Comparison of ENCODE assay signal across 20 cellular contexts in the genomic region with DNA sequence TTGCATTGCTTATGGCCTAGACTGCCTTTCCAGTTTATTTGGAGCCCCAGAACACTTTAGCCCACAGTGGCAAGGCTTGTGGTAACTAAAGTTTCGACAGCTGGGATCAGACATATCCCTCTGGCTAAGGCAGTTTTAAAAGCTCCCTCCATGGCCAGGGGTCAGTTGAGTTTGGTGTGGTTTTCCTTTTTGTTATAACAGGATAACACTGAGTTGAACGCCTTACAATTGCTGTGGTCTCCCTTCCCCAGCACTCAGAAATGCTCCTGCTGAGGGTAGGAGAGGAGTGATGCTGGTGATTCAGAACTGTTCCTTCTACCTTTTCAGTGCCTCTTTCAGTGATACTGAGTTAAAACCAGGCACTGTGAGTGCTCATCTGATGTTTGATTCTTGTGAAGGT.
DNase-seq lines count a peak whose midpoint lies in the region; ATAC-seq and TF ChIP-seq lines count a peak whose summit lies in the region.
"Had no signal": no experiment of that assay in that cellular context is flagged by ENCODE, and none has a peak within 500 bp of the region (broad histone marks: within the 10 kb centered on the region; RNA-seq: fewer than 3 reads in every experiment).

No MANE protein-coding gene starts in this region.

- peak overlapping the region; percentile 15 for H2AK5ac ChIP-seq in IMR-90 (ENCODE audit: low read depth, low read length)

- no peak overlapping the region for H3K4me3 ChIP-seq in IMR-90 (ENCODE audit: insufficient read depth, low read depth, low read length)

- no peak overlapping the region for H4K91ac ChIP-seq in IMR-90 (ENCODE audit: insufficient read depth, low read depth, low read length)

- H3K27ac Mint-ChIP-seq in WTC11, result no peak overlapping the region
- H3K27ac Mint-ChIP-seq: CD14-positive monocyte; CD8-positive, alpha-beta memory T cell; IgD-negative memory B cell had no signal

- no peaks in the 10 kb centered on the region; the same call in 1 of the 2 replicates for H4K20me1 ChIP-seq in IMR-90 (ENCODE audit: insufficient read depth, low read length)

- CTCF ChIA-PET in IMR-90 (lab: Yijun Ruan, JAX) (no interaction called here), WTC11 (lab: Charles Lee) (no interaction called here)

- no peak for ATAC-seq in IMR-90 (ENCODE audit: low read depth)
- peak; percentile 46 for ATAC-seq in WTC11
- ATAC-seq in HG02840 (IDR thresholded peaks at IDR 0.05; ENCODE audit: low FRiP score, unreplicated experiment), result no peak
- ATAC-seq in HG02642 (IDR thresholded peaks at IDR 0.05; ENCODE audit: poor library complexity, unreplicated experiment), result no peak
- ATAC-seq: SK-N-SH treated with all-trans-retinoic acid at 6 μM for 48 hours had no signal

- no peak overlapping the region for H3K27ac ChIP-seq in IMR-90 (ENCODE audit: insufficient read depth, low read length)

- no peak overlapping the region for H2BK5ac ChIP-seq in IMR-90 (ENCODE audit: low read depth, low read length, poor library complexity, severe bottlenecking)

- DNase-seq in IMR-90 (no peak), WTC11 (ENCODE audit: low spot score) (no peak), myocyte (ENCODE audit: low read depth) (peak; percentile 80), NCI-H2107 treated with DMSO at 0.1 percent for 48 hours (lab: John Stamatoyannopoulos, UW; ENCODE audit: unreplicated experiment) (no peak), AG08396 (ENCODE audit: low spot score) (no peak)
- DNase-seq: BE2C; CD8-positive, alpha-beta memory T cell; DMS 273 treated with DMSO at 0.1 percent for 48 hours; DND-41; NCI-H1105; NCI-H1436 treated with DMSO at 0.1 percent for 48 hours; NCI-H187 treated with DMSO at 0.1 percent for 48 hours; NCI-H446; NCI-H524 treated with DMSO at 0.1 percent for 48 hours; NCI-H774 had no signal

- TF ChIP-seq CTCF in IMR-90 (conservative IDR thresholded peaks at IDR 0.05; ENCODE audit: low read depth, low read length) (no peak), WTC11 (IDR thresholded peaks at IDR 0.05) (no peak)

- intact Hi-C loops in IMR-90 (cut with micrococcal nuclease), result no loop called here

- BruUV-seq in IMR-90 (replicated peaks; lab: Mats Ljungman, UMichigan), result no TSS peak

- H4K5ac ChIP-seq in IMR-90 (ENCODE audit: low read depth, low read length), result no peak overlapping the region

- peaks cover 24% of the 10 kb centered on the region for H3K9me3 Mint-ChIP-seq in WTC11

- H3K4me1 ChIP-seq in IMR-90 (ENCODE audit: control insufficient read depth, insufficient read depth, low read length), result peaks cover 4% of the 10 kb centered on the region; the same call in 1 of the 2 replicates
- H3K4me1 ChIP-seq: BE2C had no signal

- H2AFZ ChIP-seq in IMR-90 (replicated peaks; ENCODE audit: low read length, poor library complexity), result no peak overlapping the region

- H2BK15ac ChIP-seq in IMR-90 (ENCODE audit: low read depth, low read length), result peak overlapping the region; percentile 40; the same call in 1 of the 3 replicates

- TF ChIP-seq RAD21 in IMR-90 (IDR thresholded peaks at IDR 0.05; ENCODE audit: low read length), result no peak

- no peak overlapping the region for H3K9ac ChIP-seq in IMR-90 (ENCODE audit: low read depth, low read length)

- no peak overlapping the region for H3K4me3 Mint-ChIP-seq in WTC11
- H3K4me3 Mint-ChIP-seq: CD14-positive monocyte; CD8-positive, alpha-beta memory T cell; IgD-negative memory B cell had no signal

- POLR2A ChIA-PET in IMR-90 (lab: Charles Lee; ENCODE audit: unreplicated experiment) (no interaction called here), WTC11 (lab: Charles Lee) (interaction anchor here (1.1 kb wide), 1 partner anchor 182 kb away, joined by 3 read pairs; no protein-coding TSS in a partner anchor)

- no peak overlapping the region for H3K18ac ChIP-seq in IMR-90 (ENCODE audit: low read depth, low read length)

- peak overlapping the region; percentile 82 for H3K14ac ChIP-seq in IMR-90 (replicated peaks; ENCODE audit: low read depth, low read length)

- TF ChIP-seq POLR2A in IMR-90 (IDR thresholded peaks at IDR 0.05; ENCODE audit: low read depth, low read length), result no peak

- no CpG with 5 or more reads among the region's 2 CpGs for WGBS in IMR-90 (ENCODE audit: extremely low coverage in 2 of 2, insufficient read length in 1 of 2), 2 experiments

- H4K8ac ChIP-seq in IMR-90 (ENCODE audit: low read depth in 2 of 2, low read length in 2 of 2), result no peak overlapping the region

- no peaks in the 10 kb centered on the region for H3K36me3 ChIP-seq in IMR-90 (ENCODE audit: control insufficient read depth, insufficient read depth, low read length)
- H3K36me3 ChIP-seq: BE2C had no signal

- H3K79me1 ChIP-seq in IMR-90 (ENCODE audit: low read depth in 1 of 2, low read length in 2 of 2), result peaks cover 10 to 29% of the 10 kb centered on the region in 2 experiments; a peak in 3 of 4 replicates

- H3K27me3 ChIP-seq in IMR-90 (ENCODE audit: control insufficient read depth, insufficient read depth, low read length), result no peaks in the 10 kb centered on the region
- H3K27me3 ChIP-seq: BE2C had no signal

- H3K36me3 Mint-ChIP-seq in WTC11, result peaks cover 20% of the 10 kb centered on the region
- H3K36me3 Mint-ChIP-seq: CD14-positive monocyte; CD8-positive, alpha-beta memory T cell; IgD-negative memory B cell had no signal

- dilution Hi-C loops in IMR-90 (cut with HindIII; ENCODE audit: low sequenced_read_pairs, unreplicated experiment), result no loop called here

- no peak overlapping the region for H2BK20ac ChIP-seq in IMR-90 (ENCODE audit: low read depth, low read length)

- H3K4ac ChIP-seq in IMR-90 (ENCODE audit: low read depth, low read length), result 0 out of 2 replicates have a peak overlapping the region, but pooled peaks have one; percentile 9

- H3K9me1 ChIP-seq in IMR-90 (ENCODE audit: insufficient read depth, low read length), result peaks cover 3% of the 10 kb centered on the region; the same call in 1 of the 2 replicates

- no peaks in the 10 kb centered on the region for H3K9me3 ChIP-seq in IMR-90 (ENCODE audit: control insufficient read depth, insufficient read depth, low read length)
- H3K9me3 ChIP-seq: BE2C had no signal

- H3K56ac ChIP-seq in IMR-90 (ENCODE audit: extremely low read depth, insufficient read depth, low read length), result no peak overlapping the region

- peak overlapping the region; percentile 72; the same call in 1 of the 2 replicates for H3K23ac ChIP-seq in IMR-90 (ENCODE audit: low read depth, low read length)

- no peak overlapping the region for H2AK9ac ChIP-seq in IMR-90 (replicated peaks; ENCODE audit: low read depth, low read length, poor library complexity)

- no peak overlapping the region for H3K4me2 ChIP-seq in IMR-90 (ENCODE audit: low read depth, low read length)

- no peak overlapping the region for H2BK120ac ChIP-seq in IMR-90 (ENCODE audit: low read depth, low read length)

- peaks cover 48% of the 10 kb centered on the region for H3K4me1 Mint-ChIP-seq in WTC11
- H3K4me1 Mint-ChIP-seq: CD14-positive monocyte; CD8-positive, alpha-beta memory T cell; IgD-negative memory B cell had no signal

- in situ Hi-C loops in IMR-90 (cut with MboI; ENCODE audit: low sequenced_read_pairs), result no loop called here

- no peaks in the 10 kb centered on the region for H3K27me3 Mint-ChIP-seq in WTC11 (ENCODE audit: low read depth)
- H3K27me3 Mint-ChIP-seq: CD8-positive, alpha-beta memory T cell; IgD-negative memory B cell had no signal

TF ChIP-seq in IMR-90, 13 proteins besides CTCF, POLR2A, EP300 and RAD21:
- TF ChIP-seq RFX5 (IDR thresholded peaks at IDR 0.05; ENCODE audit: low read depth, low read length), result no peak
- TF ChIP-seq FOS (IDR thresholded peaks at IDR 0.05; ENCODE audit: low read depth, low read length), result no peak
- no peak for TF ChIP-seq MXI1 (IDR thresholded peaks at IDR 0.05; ENCODE audit: borderline replicate concordance, low read depth, low read length)
- TF ChIP-seq, protein P1, sequence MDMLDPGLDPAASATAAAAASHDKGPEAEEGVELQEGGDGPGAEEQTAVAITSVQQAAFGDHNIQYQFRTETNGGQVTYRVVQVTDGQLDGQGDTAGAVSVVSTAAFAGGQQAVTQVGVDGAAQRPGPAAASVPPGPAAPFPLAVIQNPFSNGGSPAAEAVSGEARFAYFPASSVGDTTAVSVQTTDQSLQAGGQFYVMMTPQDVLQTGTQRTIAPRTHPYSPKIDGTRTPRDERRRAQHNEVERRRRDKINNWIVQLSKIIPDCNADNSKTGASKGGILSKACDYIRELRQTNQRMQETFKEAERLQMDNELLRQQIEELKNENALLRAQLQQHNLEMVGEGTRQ (IDR thresholded peaks at IDR 0.05; ENCODE audit: low read depth, low read length), result no peak
- no peak for TF ChIP-seq CEBPB (IDR thresholded peaks at IDR 0.05; ENCODE audit: low read depth, low read length)

TF ChIP-seq in WTC11, 78 proteins besides CTCF, POLR2A, EP300 and RAD21 (continues in another document):
- TF ChIP-seq, protein P2, sequence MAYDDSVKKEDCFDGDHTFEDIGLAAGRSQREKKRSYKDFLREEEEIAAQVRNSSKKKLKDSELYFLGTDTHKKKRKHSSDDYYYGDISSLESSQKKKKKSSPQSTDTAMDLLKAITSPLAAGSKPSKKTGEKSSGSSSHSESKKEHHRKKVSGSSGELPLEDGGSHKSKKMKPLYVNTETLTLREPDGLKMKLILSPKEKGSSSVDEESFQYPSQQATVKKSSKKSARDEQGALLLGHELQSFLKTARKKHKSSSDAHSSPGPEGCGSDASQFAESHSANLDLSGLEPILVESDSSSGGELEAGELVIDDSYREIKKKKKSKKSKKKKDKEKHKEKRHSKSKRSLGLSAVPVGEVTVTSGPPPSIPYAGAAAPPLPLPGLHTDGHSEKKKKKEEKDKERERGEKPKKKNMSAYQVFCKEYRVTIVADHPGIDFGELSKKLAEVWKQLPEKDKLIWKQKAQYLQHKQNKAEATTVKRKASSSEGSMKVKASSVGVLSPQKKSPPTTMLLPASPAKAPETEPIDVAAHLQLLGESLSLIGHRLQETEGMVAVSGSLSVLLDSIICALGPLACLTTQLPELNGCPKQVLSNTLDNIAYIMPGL (CRISPR knock-in tag; IDR thresholded peaks at IDR 0.05), result no peak
- TF ChIP-seq, protein P3, sequence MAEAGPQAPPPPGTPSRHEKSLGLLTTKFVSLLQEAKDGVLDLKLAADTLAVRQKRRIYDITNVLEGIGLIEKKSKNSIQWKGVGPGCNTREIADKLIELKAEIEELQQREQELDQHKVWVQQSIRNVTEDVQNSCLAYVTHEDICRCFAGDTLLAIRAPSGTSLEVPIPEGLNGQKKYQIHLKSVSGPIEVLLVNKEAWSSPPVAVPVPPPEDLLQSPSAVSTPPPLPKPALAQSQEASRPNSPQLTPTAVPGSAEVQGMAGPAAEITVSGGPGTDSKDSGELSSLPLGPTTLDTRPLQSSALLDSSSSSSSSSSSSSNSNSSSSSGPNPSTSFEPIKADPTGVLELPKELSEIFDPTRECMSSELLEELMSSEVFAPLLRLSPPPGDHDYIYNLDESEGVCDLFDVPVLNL (CRISPR knock-in tag; IDR thresholded peaks at IDR 0.05; ENCODE audit: borderline replicate concordance, low read depth), result no peak
- TF ChIP-seq CREM (CRISPR knock-in tag; IDR thresholded peaks at IDR 0.05), result no peak
- no peak for TF ChIP-seq KAT7 (CRISPR knock-in tag; IDR thresholded peaks at IDR 0.05; ENCODE audit: borderline replicate concordance)
- TF ChIP-seq TEAD1 (CRISPR knock-in tag; IDR thresholded peaks at IDR 0.05), result no peak
